ENCODE assay signal across 24 cellular contexts in the genomic region with DNA sequence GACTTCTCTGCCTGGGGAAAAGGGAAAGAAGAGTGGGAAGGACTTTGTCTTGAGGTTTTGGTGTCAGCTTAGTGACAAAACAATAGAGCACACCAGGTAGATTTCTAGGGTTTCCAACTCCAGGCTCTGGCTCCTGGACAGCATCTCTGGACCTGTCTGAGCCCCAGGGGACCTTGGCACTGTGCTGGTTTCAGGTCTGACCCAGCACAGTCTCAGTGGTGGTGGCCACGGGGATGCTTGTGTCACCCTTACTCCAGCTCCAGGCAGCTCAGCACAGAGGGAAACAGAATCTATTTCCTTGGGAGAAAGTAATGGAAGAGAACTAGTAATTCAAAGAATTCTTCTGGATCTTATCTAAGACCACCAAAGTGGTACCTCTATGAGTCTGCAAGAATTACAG. TPM values are rescaled to one million over a fixed set of nuclear protein-coding genes. Genes with fewer than 3 reads are reported as not detected.
DNase-seq lines count a peak whose midpoint lies in the region; ATAC-seq, FAIRE-seq and TF ChIP-seq lines count a peak whose summit lies in the region.
"Had no signal": no experiment of that assay in that cellular context is flagged by ENCODE, and none has a peak within 500 bp of the region (broad histone marks: within the 10 kb centered on the region; RNA-seq: fewer than 3 reads in every experiment).

No MANE protein-coding gene starts in this region.

- H3K27ac Mint-ChIP-seq in activated CD8-positive, alpha-beta memory T cell treated with anti-CD3 and anti-CD28 coated beads, Interleukin-2, amount 10 ng/mL, durations not matched to agents 7 days and 5 days = no peak overlapping the region
- H3K27ac Mint-ChIP-seq in astrocyte (ENCODE audit: unreplicated experiment) (peak overlapping the region; percentile 56), osteocyte (ENCODE audit: unreplicated experiment) (no peak overlapping the region), progenitor cell of endocrine pancreas (no peak overlapping the region)
- H3K27ac Mint-ChIP-seq: B cell; CD4-positive, alpha-beta T cell; CD8-positive, alpha-beta T cell had no signal

- H3K9me3 Mint-ChIP-seq in activated CD8-positive, alpha-beta memory T cell treated with anti-CD3 and anti-CD28 coated beads, Interleukin-2, amount 10 ng/mL, durations not matched to agents 7 days and 5 days (ENCODE audit: low read depth) = no peaks in the 10 kb centered on the region
- H3K9me3 Mint-ChIP-seq in astrocyte (ENCODE audit: unreplicated experiment) = no peaks in the 10 kb centered on the region
- no peaks in the 10 kb centered on the region for H3K9me3 Mint-ChIP-seq in osteocyte (ENCODE audit: unreplicated experiment)
- H3K9me3 Mint-ChIP-seq in progenitor cell of endocrine pancreas (ENCODE audit: low read depth) = peaks cover 7% of the 10 kb centered on the region
- H3K9me3 Mint-ChIP-seq: CD4-positive, alpha-beta T cell; CD8-positive, alpha-beta T cell had no signal

- TF ChIP-seq CTCF in astrocyte (IDR thresholded peaks at IDR 0.05; ENCODE audit: insufficient read depth, low read depth, low read length) = no peak
- TF ChIP-seq CTCF in esophagus muscularis mucosa (IDR thresholded peaks at IDR 0.05) = no peak
- no peak for TF ChIP-seq CTCF in osteocyte (IDR thresholded peaks at IDR 0.05)
- no peak for TF ChIP-seq CTCF in suprapubic skin (IDR thresholded peaks at IDR 0.05)
- TF ChIP-seq CTCF in progenitor cell of endocrine pancreas (IDR thresholded peaks at IDR 0.05; ENCODE audit: unreplicated experiment) = no peak

- H3K79me2 ChIP-seq in astrocyte (ENCODE audit: insufficient read depth, low read length) = no peaks in the 10 kb centered on the region

- no peak overlapping the region for H2AFZ ChIP-seq in astrocyte (ENCODE audit: low read depth, low read length)

- CTCF ChIA-PET in activated CD8-positive, alpha-beta memory T cell treated with anti-CD3 and anti-CD28 coated beads, Interleukin-2, amount 10 ng/mL, durations not matched to agents 7 days and 5 days (lab: Charles Lee) = no interaction called here

- H4K20me1 ChIP-seq in astrocyte (ENCODE audit: insufficient read depth, low read length) = no peaks in the 10 kb centered on the region
- H4K20me1 ChIP-seq: BLaER1 treated with 17β-estradiol and CSF1 and Interleukin-3, amounts not matched to agents 10 nM and 100 nM had no signal

- no CpG with 5 or more reads among the region's 1 CpG for WGBS in esophagus muscularis mucosa
- WGBS in suprapubic skin = 88% methylated on average over 1 of the region's 1 CpG

- intact Hi-C loops in esophagus muscularis mucosa (cut with DNase I) = no loop called here

- H3K4me2 ChIP-seq in astrocyte (ENCODE audit: low read length) = no peak overlapping the region
- H3K4me2 ChIP-seq: A549; BLaER1 treated with 17β-estradiol and CSF1 and Interleukin-3, amounts not matched to agents 10 nM and 100 nM had no signal

- H3K36me3 ChIP-seq in astrocyte (ENCODE audit: insufficient read depth, low read length) (no peaks in the 10 kb centered on the region), esophagus muscularis mucosa (no peaks in the 10 kb centered on the region), suprapubic skin (no peaks in the 10 kb centered on the region)
- H3K36me3 ChIP-seq: BLaER1 treated with 17β-estradiol and CSF1 and Interleukin-3, amounts not matched to agents 10 nM and 100 nM had no signal

- H3K4me3 Mint-ChIP-seq in activated CD8-positive, alpha-beta memory T cell treated with anti-CD3 and anti-CD28 coated beads, Interleukin-2, amount 10 ng/mL, durations not matched to agents 7 days and 5 days = no peak overlapping the region
- H3K4me3 Mint-ChIP-seq in astrocyte (ENCODE audit: unreplicated experiment) (no peak overlapping the region), osteocyte (ENCODE audit: unreplicated experiment) (no peak overlapping the region), progenitor cell of endocrine pancreas (ENCODE audit: low read depth) (no peak overlapping the region)
- H3K4me3 Mint-ChIP-seq: B cell; CD4-positive, alpha-beta T cell; CD8-positive, alpha-beta T cell had no signal

- ATAC-seq in activated CD8-positive, alpha-beta memory T cell treated with anti-CD3 and anti-CD28 coated beads, Interleukin-2, amount 10 ng/mL, durations not matched to agents 7 days and 5 days = no peak
- ATAC-seq in HG03565 (IDR thresholded peaks at IDR 0.05; ENCODE audit: unreplicated experiment) = no peak
- ATAC-seq: A549; CD8-positive, alpha-beta T cell had no signal

- H3K9ac ChIP-seq in astrocyte (ENCODE audit: low read length) = no peak overlapping the region
- H3K9ac ChIP-seq: BLaER1 treated with 17β-estradiol and CSF1 and Interleukin-3, amounts not matched to agents 10 nM and 100 nM had no signal

- peak; percentile 8 for DNase-seq in activated CD8-positive, alpha-beta memory T cell treated with anti-CD3 and anti-CD28 coated beads, Interleukin-2, amount 10 ng/mL, durations not matched to agents 7 days and 5 days
- DNase-seq in activated CD8-positive, alpha-beta memory T cell treated with anti-CD3 and anti-CD28 coated beads for 24 hours = no peak
- DNase-seq in astrocyte (ENCODE audit: low read depth) (no peak), esophagus muscularis mucosa (ENCODE audit: extremely low spot score) (peak; percentile 12), osteocyte (ENCODE audit: extremely low spot score, unreplicated experiment) (peak; percentile 68), suprapubic skin (ENCODE audit: low spot score in 2 of 2) (no peak), progenitor cell of endocrine pancreas (ENCODE audit: low spot score, unreplicated experiment) (no peak)
- DNase-seq: AML-193; Caco-2; Calu3; CD4-positive, alpha-beta T cell; CD8-positive, alpha-beta T cell; DMS79 treated with DMSO at 0.1 percent for 48 hours; GF-D8 had no signal

- H3K27me3 Mint-ChIP-seq in activated CD8-positive, alpha-beta memory T cell treated with anti-CD3 and anti-CD28 coated beads, Interleukin-2, amount 10 ng/mL, durations not matched to agents 7 days and 5 days = peaks cover 13% of the 10 kb centered on the region
- peaks cover 4% of the 10 kb centered on the region for H3K27me3 Mint-ChIP-seq in astrocyte (ENCODE audit: low read depth, unreplicated experiment)
- H3K27me3 Mint-ChIP-seq in osteocyte (ENCODE audit: unreplicated experiment) = peaks cover 13% of the 10 kb centered on the region
- no peaks in the 10 kb centered on the region for H3K27me3 Mint-ChIP-seq in progenitor cell of endocrine pancreas
- H3K27me3 Mint-ChIP-seq: CD4-positive, alpha-beta T cell had no signal

- TF ChIP-seq EP300 in esophagus muscularis mucosa (IDR thresholded peaks at IDR 0.05) = no peak
- TF ChIP-seq EP300 in suprapubic skin (IDR thresholded peaks at IDR 0.05) = no peak

- H3K9me3 ChIP-seq in astrocyte (ENCODE audit: insufficient read depth, low read depth, low read length) = no peaks in the 10 kb centered on the region
- no peaks in the 10 kb centered on the region for H3K9me3 ChIP-seq in esophagus muscularis mucosa
- no peaks in the 10 kb centered on the region for H3K9me3 ChIP-seq in suprapubic skin
- H3K9me3 ChIP-seq: A549, Caco-2 had no signal

- no peaks in the 10 kb centered on the region for H3K4me1 Mint-ChIP-seq in activated CD8-positive, alpha-beta memory T cell treated with anti-CD3 and anti-CD28 coated beads, Interleukin-2, amount 10 ng/mL, durations not matched to agents 7 days and 5 days
- no peaks in the 10 kb centered on the region for H3K4me1 Mint-ChIP-seq in astrocyte (ENCODE audit: low read depth, unreplicated experiment)
- H3K4me1 Mint-ChIP-seq in osteocyte (ENCODE audit: unreplicated experiment) = no peaks in the 10 kb centered on the region
- H3K4me1 Mint-ChIP-seq in progenitor cell of endocrine pancreas (ENCODE audit: low read depth) = no peaks in the 10 kb centered on the region

- H3K36me3 Mint-ChIP-seq in activated CD8-positive, alpha-beta memory T cell treated with anti-CD3 and anti-CD28 coated beads, Interleukin-2, amount 10 ng/mL, durations not matched to agents 7 days and 5 days = no peaks in the 10 kb centered on the region
- no peaks in the 10 kb centered on the region for H3K36me3 Mint-ChIP-seq in astrocyte (ENCODE audit: low read depth, unreplicated experiment)
- peaks cover 3% of the 10 kb centered on the region for H3K36me3 Mint-ChIP-seq in osteocyte (ENCODE audit: unreplicated experiment)
- H3K36me3 Mint-ChIP-seq in progenitor cell of endocrine pancreas (ENCODE audit: insufficient read depth) = peaks cover 2% of the 10 kb centered on the region
- H3K36me3 Mint-ChIP-seq: CD8-positive, alpha-beta T cell had no signal

- H3K4me3 ChIP-seq in astrocyte (ENCODE audit: insufficient read depth, low read depth, low read length) (no peak overlapping the region), esophagus muscularis mucosa (no peak overlapping the region), suprapubic skin (no peak overlapping the region)
- H3K4me3 ChIP-seq: A549; BLaER1 treated with 17β-estradiol and CSF1 and Interleukin-3, amounts not matched to agents 10 nM and 100 nM had no signal

- no peaks in the 10 kb centered on the region for H3K4me1 ChIP-seq in astrocyte (ENCODE audit: insufficient read depth, low read length)
- no peaks in the 10 kb centered on the region for H3K4me1 ChIP-seq in esophagus muscularis mucosa
- H3K4me1 ChIP-seq in suprapubic skin = no peaks in the 10 kb centered on the region
- H3K4me1 ChIP-seq: A549; BLaER1 treated with 17β-estradiol and CSF1 and Interleukin-3, amounts not matched to agents 10 nM and 100 nM; Caco-2 had no signal

- H3K27me3 ChIP-seq in astrocyte (ENCODE audit: insufficient read depth, low read length) = no peaks in the 10 kb centered on the region
- peaks cover 0 to 11% (median 0%) of the 10 kb centered on the region in 4 donors for H3K27me3 ChIP-seq in esophagus muscularis mucosa
- no peaks in the 10 kb centered on the region for H3K27me3 ChIP-seq in suprapubic skin
- H3K27me3 ChIP-seq: BLaER1 treated with 17β-estradiol and CSF1 and Interleukin-3, amounts not matched to agents 10 nM and 100 nM had no signal

- H3K27ac ChIP-seq in astrocyte (ENCODE audit: low read depth, low read length) = no peak overlapping the region
- no peak overlapping the region for H3K27ac ChIP-seq in esophagus muscularis mucosa (replicated peaks in 1 of 4)
- no peak overlapping the region for H3K27ac ChIP-seq in suprapubic skin
- H3K27ac ChIP-seq: 22Rv1; A549; BLaER1 treated with 17β-estradiol and CSF1 and Interleukin-3, amounts not matched to agents 10 nM and 100 nM; C4-2B had no signal

- FAIRE-seq in astrocyte (lab: Jason Lieb, UNC) = no peak
- FAIRE-seq: A549, D721Med, G401.6, GM12891, GM19239 had no signal

- no peak for TF ChIP-seq POLR2A in esophagus muscularis mucosa (IDR thresholded peaks at IDR 0.05; ENCODE audit: low read depth)
- no peak for TF ChIP-seq POLR2A in suprapubic skin (IDR thresholded peaks at IDR 0.05)

RNA-seq across cellular contexts. Expression of a gene that starts 11.1 kb away (rescaled TPM):
- 1 to 10 TPM; 1.1 to 3.7 TPM for total RNA-seq in activated CD8-positive, alpha-beta memory T cell treated with anti-CD3 and anti-CD28 coated beads, Interleukin-2, amount 10 ng/mL, durations not matched to agents 7 days and 5 days
- total RNA-seq in astrocyte (324 and 392 TPM in 2 replicates), esophagus muscularis mucosa (10 to 100 TPM; 28.7 to 51.6 (median 38.8) TPM), osteocyte (182 and 197 TPM in 2 replicates), suprapubic skin (10 to 100 TPM; 38.5 to 75.3 (median 58.7) TPM), progenitor cell of endocrine pancreas (102 and 107 TPM in 2 replicates)

RNA-seq across cellular contexts. Expression of a gene that starts 43.6 kb away (rescaled TPM):
- 1 to 10 TPM; 6.4 to 6.8 TPM for total RNA-seq in activated CD8-positive, alpha-beta memory T cell treated with anti-CD3 and anti-CD28 coated beads, Interleukin-2, amount 10 ng/mL, durations not matched to agents 7 days and 5 days
- total RNA-seq in astrocyte (22.0 and 27.4 TPM in 2 replicates), esophagus muscularis mucosa (10 to 100 TPM; 32.1 to 52.3 (median 39.5) TPM), osteocyte (42.7 and 46.9 TPM in 2 replicates), suprapubic skin (10 to 100 TPM; 38.1 to 70.6 (median 61.2) TPM), progenitor cell of endocrine pancreas (14.8 and 16.1 TPM in 2 replicates)

Comparison
In these comparisons a context has a peak if more than half of its experiments do, and no peak if none do; other contexts are left out.
1. DNase-seq: peak in activated CD8-positive, alpha-beta memory T cell treated with anti-CD3 and anti-CD28 coated beads, Interleukin-2, amount 10 ng/mL, durations not matched to agents 7 days and 5 days (single experiment), esophagus muscularis mucosa (single experiment) and osteocyte (single experiment); none in activated CD8-positive, alpha-beta memory T cell treated with anti-CD3 and anti-CD28 coated beads for 24 hours (single experiment), astrocyte (single experiment), suprapubic skin (0 of 2) and progenitor cell of endocrine pancreas (single experiment).
2. RNA of a gene that starts 11.1 kb away (total RNA-seq): 324 to 392 TPM in astrocyte, 182 to 197 TPM in osteocyte, 102 to 107 TPM in progenitor cell of endocrine pancreas, 38.5 to 75.3 TPM in suprapubic skin and 28.7 to 51.6 TPM in esophagus muscularis mucosa; 1.1 to 3.7 TPM in activated CD8-positive, alpha-beta memory T cell treated with anti-CD3 and anti-CD28 coated beads, Interleukin-2, amount 10 ng/mL, durations not matched to agents 7 days and 5 days; every median in the first group is over 4 times any median in the second.